Comparison of ENCODE assay signal across 33 cellular contexts in the genomic region with DNA sequence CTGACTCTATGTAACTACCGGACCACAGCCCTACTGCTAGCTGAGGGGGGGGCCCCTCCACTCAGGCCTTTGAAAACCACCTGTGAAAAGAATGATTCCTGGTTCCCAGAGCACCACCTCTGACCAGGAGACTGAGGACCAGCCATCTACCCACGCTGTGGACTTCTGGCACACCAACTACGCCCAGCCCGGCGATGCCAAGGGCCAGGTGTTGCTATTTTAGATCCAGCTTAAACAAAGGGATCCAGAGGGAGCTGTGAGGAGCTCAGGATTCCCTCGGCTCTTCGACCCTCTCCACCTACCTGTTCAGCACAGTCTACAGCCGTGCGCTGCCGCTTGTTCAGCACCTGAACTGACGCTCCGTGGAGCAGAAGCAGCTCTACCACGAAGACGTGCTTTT.
"Had no signal": no experiment of that assay in that cellular context is flagged by ENCODE, and none has a peak within 500 bp of the region (broad histone marks: within the 10 kb centered on the region; RNA-seq: fewer than 3 reads in every experiment).

No MANE protein-coding gene starts in this region.

- H3K4me2 ChIP-seq: KMS-11 had no signal

- H3K27me3 ChIP-seq: MG63 had no signal

- H3K9ac ChIP-seq: KMS-11 had no signal

- H3K27ac ChIP-seq: KMS-11 had no signal

- H3K4me3 ChIP-seq: MG63 had no signal

- DNase-seq: Karpas-422, Kasumi-1, MG63, MM.1S, NCI-H1048, NCI-H1092, NCI-H1092 treated with DMSO at 0.1 percent for 48 hours, NCI-H1105, NCI-H1105 treated with DMSO at 0.1 percent for 48 hours, NCI-H1417, NCI-H1417 treated with DMSO at 0.1 percent for 48 hours, NCI-H1436, NCI-H1436 treated with DMSO at 0.1 percent for 48 hours, NCI-H146, NCI-H1694, NCI-H1694 treated with DMSO at 0.1 percent for 48 hours, NCI-H187, NCI-H187 treated with DMSO at 0.1 percent for 48 hours, NCI-H1930, NCI-H2029, NCI-H2029 treated with DMSO at 0.1 percent for 48 hours, NCI-H2081, NCI-H2081 treated with DMSO at 0.1 percent for 48 hours, NCI-H2107, NCI-H2171, NCI-H2171 treated with DMSO at 0.1 percent for 48 hours, NCI-H2227 treated with DMSO at 0.1 percent for 48 hours, NCI-H226, NCI-H345, NCI-H446, NCI-H446 treated with DMSO at 0.1 percent for 48 hours, NCI-H510A had no signal

- H3K9me3 ChIP-seq: MG63 had no signal
